In the genomic region with DNA sequence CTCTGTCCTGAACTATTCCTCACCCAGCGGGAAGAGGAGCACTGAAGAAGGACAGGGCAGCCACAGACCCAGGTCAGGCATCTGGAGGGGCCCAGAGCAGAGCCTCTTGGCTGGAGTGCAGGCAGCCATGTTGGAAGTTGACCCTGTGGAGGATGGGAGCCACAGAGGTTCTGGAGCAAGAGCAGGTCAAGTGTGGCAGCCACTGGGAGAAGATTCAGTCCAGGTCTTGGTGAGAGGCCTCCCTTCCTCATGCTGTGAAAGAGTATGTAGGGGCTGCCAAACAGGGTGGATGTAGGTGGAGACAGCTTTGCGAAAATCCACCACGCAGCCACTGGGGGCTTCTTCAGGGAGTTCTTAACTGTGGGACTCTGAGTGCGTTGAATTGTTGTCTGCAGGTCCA, we compare ENCODE assay signal across 14 cellular contexts. TPM values are rescaled to one million over a fixed set of nuclear protein-coding genes. Genes with fewer than 3 reads are reported as not detected.
DNase-seq lines count a peak whose midpoint lies in the region; ATAC-seq and TF ChIP-seq lines count a peak whose summit lies in the region.
"Had no signal": no experiment of that assay in that cellular context is flagged by ENCODE, and none has a peak within 500 bp of the region (broad histone marks: within the 10 kb centered on the region; RNA-seq: fewer than 3 reads in every experiment).

No MANE protein-coding gene starts in this region.

- H3K4me3 ChIP-seq in transverse colon, result no peak overlapping the region

- peaks cover 28% of the 10 kb centered on the region for H3K4me1 Mint-ChIP-seq in stimulated activated naive CD8-positive, alpha-beta T cell treated with anti-CD3 and anti-CD28 coated beads, Interleukin-15, Interleukin-2, amounts not matched to agents 100 ng/mL and 50 ng/mL, for 24 hours (ENCODE audit: low read depth)
- H3K4me1 Mint-ChIP-seq in activated CD8-positive, alpha-beta T cell treated with anti-CD3 and anti-CD28 coated beads, Interleukin-2, amount 10 ng/mL, durations not matched to agents 7 days and 5 days (ENCODE audit: low read depth), result peaks cover 29% of the 10 kb centered on the region
- H3K4me1 Mint-ChIP-seq in stimulated activated naive CD8-positive, alpha-beta T cell treated with anti-CD3 and anti-CD28 coated beads, Interleukin-15, amount 100 ng/mL, for 72 hours, result peaks cover 31% of the 10 kb centered on the region

- no peak for TF ChIP-seq EP300 in transverse colon (IDR thresholded peaks at IDR 0.05; ENCODE audit: low read depth)

- H3K4me3 Mint-ChIP-seq in stimulated activated naive CD8-positive, alpha-beta T cell treated with anti-CD3 and anti-CD28 coated beads, Interleukin-15, Interleukin-2, amounts not matched to agents 100 ng/mL and 50 ng/mL, for 24 hours, result peak overlapping the region; percentile 93
- peak overlapping the region; percentile 93 for H3K4me3 Mint-ChIP-seq in activated CD8-positive, alpha-beta T cell treated with anti-CD3 and anti-CD28 coated beads, Interleukin-2, amount 10 ng/mL, durations not matched to agents 7 days and 5 days
- peak overlapping the region; percentile 89 to 99 for H3K4me3 Mint-ChIP-seq in stimulated activated naive CD8-positive, alpha-beta T cell treated with anti-CD3 and anti-CD28 coated beads, Interleukin-15, amount 100 ng/mL, for 72 hours

- no peaks in the 10 kb centered on the region for H3K36me3 ChIP-seq in transverse colon

- no peaks in the 10 kb centered on the region for H3K27me3 Mint-ChIP-seq in stimulated activated naive CD8-positive, alpha-beta T cell treated with anti-CD3 and anti-CD28 coated beads, Interleukin-15, Interleukin-2, amounts not matched to agents 100 ng/mL and 50 ng/mL, for 24 hours
- peaks cover 14% of the 10 kb centered on the region for H3K27me3 Mint-ChIP-seq in activated CD8-positive, alpha-beta T cell treated with anti-CD3 and anti-CD28 coated beads, Interleukin-2, amount 10 ng/mL, durations not matched to agents 7 days and 5 days (ENCODE audit: low read depth)
- H3K27me3 Mint-ChIP-seq in stimulated activated naive CD8-positive, alpha-beta T cell treated with anti-CD3 and anti-CD28 coated beads, Interleukin-15, amount 100 ng/mL, for 72 hours, result no peaks in the 10 kb centered on the region

- ATAC-seq in stimulated activated naive CD8-positive, alpha-beta T cell treated with anti-CD3 and anti-CD28 coated beads, Interleukin-15, Interleukin-2, amounts not matched to agents 100 U/mL and 50 U/mL, for 24 hours, result no peak
- peak; percentile 3 for ATAC-seq in HG03060 (IDR thresholded peaks at IDR 0.05; ENCODE audit: low read depth, unreplicated experiment)
- no peak for ATAC-seq in activated CD8-positive, alpha-beta T cell treated with anti-CD3 and anti-CD28 coated beads, Interleukin-2, amount 10 ng/mL, durations not matched to agents 7 days and 5 days
- ATAC-seq in stimulated activated naive CD8-positive, alpha-beta T cell treated with anti-CD3 and anti-CD28 coated beads, Interleukin-15, amount 100 ng/mL, for 72 hours, result no peak
- no peak for ATAC-seq in GM18868 (IDR thresholded peaks at IDR 0.05; ENCODE audit: unreplicated experiment)
- ATAC-seq: HCT116 had no signal

- WGBS in transverse colon (ENCODE audit: low coverage in 1 of 2), 2 donors, result 77 to 100% methylated on average over 2 to 4 of the region's 4 CpGs

- in situ Hi-C loops in transverse colon (cut with MboI; ENCODE audit: low pct_ligation_motif_present in 1 of 4, low pct_unique_long_range_greater_than_20kb in 1 of 4, low sequenced_read_pairs in 3 of 4), result no loop called here

- POLR2A ChIA-PET in activated CD8-positive, alpha-beta T cell treated with anti-CD3 and anti-CD28 coated beads, Interleukin-2, amount 10 ng/mL, durations not matched to agents 7 days and 5 days (lab: Charles Lee), result interaction anchor here (0.7 to 2.9 kb wide), 2 partner anchors 11 to 14 kb away, joined by 3 to 12 read pairs; no protein-coding TSS in a partner anchor

- no peaks in the 10 kb centered on the region for H3K27me3 ChIP-seq in transverse colon

- peaks cover 0 to 14% (median 3%) of the 10 kb centered on the region in 4 donors for H3K4me1 ChIP-seq in transverse colon

- H3K27ac ChIP-seq in transverse colon, result peak overlapping the region in 2 of 4 donors; percentile 37 to 53

- H3K27ac Mint-ChIP-seq in stimulated activated naive CD8-positive, alpha-beta T cell treated with anti-CD3 and anti-CD28 coated beads, Interleukin-15, Interleukin-2, amounts not matched to agents 100 ng/mL and 50 ng/mL, for 24 hours, result peak overlapping the region; percentile 74
- peak overlapping the region; percentile 39 for H3K27ac Mint-ChIP-seq in activated CD8-positive, alpha-beta T cell treated with anti-CD3 and anti-CD28 coated beads, Interleukin-2, amount 10 ng/mL, durations not matched to agents 7 days and 5 days
- peak overlapping the region; percentile 74 to 95 for H3K27ac Mint-ChIP-seq in stimulated activated naive CD8-positive, alpha-beta T cell treated with anti-CD3 and anti-CD28 coated beads, Interleukin-15, amount 100 ng/mL, for 72 hours

- no peak for DNase-seq in stimulated activated naive CD8-positive, alpha-beta T cell treated with anti-CD3 and anti-CD28 coated beads, Interleukin-15, Interleukin-2, amounts not matched to agents 100 U/mL and 50 U/mL, for 24 hours
- DNase-seq in activated CD8-positive, alpha-beta T cell treated with anti-CD3 and anti-CD28 coated beads, Interleukin-2, amount 10 ng/mL, durations not matched to agents 7 days and 5 days, result no peak
- DNase-seq in stimulated activated naive CD8-positive, alpha-beta T cell treated with anti-CD3 and anti-CD28 coated beads, Interleukin-15, amount 100 ng/mL, for 72 hours, result no peak
- DNase-seq in GF-D8 (lab: John Stamatoyannopoulos, UW) (no peak), transverse colon (no peak)
- DNase-seq: C1 segment of cervical spinal cord, NCI-H2081 had no signal

- no peaks in the 10 kb centered on the region for H3K36me3 Mint-ChIP-seq in stimulated activated naive CD8-positive, alpha-beta T cell treated with anti-CD3 and anti-CD28 coated beads, Interleukin-15, Interleukin-2, amounts not matched to agents 100 ng/mL and 50 ng/mL, for 24 hours (ENCODE audit: low read depth)
- peaks cover 6% of the 10 kb centered on the region for H3K36me3 Mint-ChIP-seq in activated CD8-positive, alpha-beta T cell treated with anti-CD3 and anti-CD28 coated beads, Interleukin-2, amount 10 ng/mL, durations not matched to agents 7 days and 5 days (ENCODE audit: low read depth)

- TF ChIP-seq POLR2A in transverse colon (IDR thresholded peaks at IDR 0.05), result no peak

- CTCF ChIA-PET in activated CD8-positive, alpha-beta T cell treated with anti-CD3 and anti-CD28 coated beads, Interleukin-2, amount 10 ng/mL, durations not matched to agents 7 days and 5 days (lab: Charles Lee), result interaction anchor here (0.9 to 8.8 kb wide), 12 partner anchors 8 to 201 kb away, joined by 3 to 59 read pairs (median 6); partner anchors contain the start of genes GH1 and GH2

- no peaks in the 10 kb centered on the region for H3K9me3 ChIP-seq in transverse colon

- no peak for TF ChIP-seq CTCF in transverse colon (IDR thresholded peaks at IDR 0.05)

- intact Hi-C loops in transverse colon (cut with DNase I; ENCODE audit: low total_unique reads), result no loop called here

- H3K9me3 Mint-ChIP-seq in stimulated activated naive CD8-positive, alpha-beta T cell treated with anti-CD3 and anti-CD28 coated beads, Interleukin-15, Interleukin-2, amounts not matched to agents 100 ng/mL and 50 ng/mL, for 24 hours, result no peaks in the 10 kb centered on the region
- H3K9me3 Mint-ChIP-seq in activated CD8-positive, alpha-beta T cell treated with anti-CD3 and anti-CD28 coated beads, Interleukin-2, amount 10 ng/mL, durations not matched to agents 7 days and 5 days (ENCODE audit: insufficient read depth), result no peaks in the 10 kb centered on the region
- H3K9me3 Mint-ChIP-seq in stimulated activated naive CD8-positive, alpha-beta T cell treated with anti-CD3 and anti-CD28 coated beads, Interleukin-15, amount 100 ng/mL, for 72 hours, result no peaks in the 10 kb centered on the region

RNA-seq across cellular contexts. Expression of gene CD79B, which starts 0.6 kb away (rescaled TPM):
- total RNA-seq in activated CD8-positive, alpha-beta T cell treated with anti-CD3 and anti-CD28 coated beads, Interleukin-2, amount 10 ng/mL, durations not matched to agents 7 days and 5 days, result 10 to 100 TPM; 21.7 to 22.5 TPM
- total RNA-seq in transverse colon, result 10 to 100 TPM in 2 of 4 donors, under 1 TPM in 1, not detected in 1; 0.68 to 38.9 (median 20.0) TPM

RNA-seq across cellular contexts. Expression of gene GH1, which starts 14.1 kb away (rescaled TPM):
- total RNA-seq in activated CD8-positive, alpha-beta T cell treated with anti-CD3 and anti-CD28 coated beads, Interleukin-2, amount 10 ng/mL, durations not matched to agents 7 days and 5 days, result not detected
- total RNA-seq in transverse colon, result not detected
- total RNA-seq: HT1080, mucosa of gallbladder, sciatic nerve had no signal

RNA-seq across cellular contexts. Expression of gene CSHL1, which starts 21.7 kb away (rescaled TPM):
- not detected for total RNA-seq in activated CD8-positive, alpha-beta T cell treated with anti-CD3 and anti-CD28 coated beads, Interleukin-2, amount 10 ng/mL, durations not matched to agents 7 days and 5 days
- not detected for total RNA-seq in transverse colon
- total RNA-seq: HT1080, mucosa of gallbladder, sciatic nerve had no signal

RNA-seq across cellular contexts. Expression of gene CSH1, which starts 36.3 kb away (rescaled TPM):
- total RNA-seq in activated CD8-positive, alpha-beta T cell treated with anti-CD3 and anti-CD28 coated beads, Interleukin-2, amount 10 ng/mL, durations not matched to agents 7 days and 5 days, result not detected
- total RNA-seq in transverse colon, result not detected
- total RNA-seq: HT1080, mucosa of gallbladder, sciatic nerve had no signal

RNA-seq across cellular contexts. Expression of gene SCN4A, which starts 40.0 kb away (rescaled TPM):
- not detected for total RNA-seq in activated CD8-positive, alpha-beta T cell treated with anti-CD3 and anti-CD28 coated beads, Interleukin-2, amount 10 ng/mL, durations not matched to agents 7 days and 5 days
- under 1 TPM in 3 of 4 donors, not detected in 1; 0.14 to 0.48 (median 0.20) TPM for total RNA-seq in transverse colon
- total RNA-seq: HT1080 had no signal
